ENCODE assay signal across 1 cellular context in genomic region chr6:13574149-13574570, GRCh38.
TF ChIP-seq lines count a peak whose summit lies in the region.

No MANE protein-coding gene starts in this region.

TF ChIP-seq in HCT116, 20 proteins besides CTCF, POLR2A, EP300 and RAD21 (continued from another document):
- no peak for TF ChIP-seq REST (IDR thresholded peaks at IDR 0.05; ENCODE audit: low read depth)
- TF ChIP-seq MAX (IDR thresholded peaks at IDR 0.05): no peak
- TF ChIP-seq ATF3 (IDR thresholded peaks at IDR 0.05): no peak
- TF ChIP-seq SRF (IDR thresholded peaks at IDR 0.05; ENCODE audit: low read depth): no peak
- no peak for TF ChIP-seq JUND (IDR thresholded peaks at IDR 0.05)
- TF ChIP-seq CEBPB (IDR thresholded peaks at IDR 0.05; ENCODE audit: low read depth): no peak
- peak; percentile 36 for TF ChIP-seq TCF7L2 (IDR thresholded peaks at IDR 0.05; ENCODE audit: borderline replicate concordance, extremely low read depth, insufficient read depth, insufficient read length)
- TF ChIP-seq YY1 (IDR thresholded peaks at IDR 0.05; ENCODE audit: extremely low read depth, insufficient replicate concordance, low read depth, low read length): no peak
- peak; percentile 92 for TF ChIP-seq ZBTB33 (IDR thresholded peaks at IDR 0.05; ENCODE audit: extremely low read depth, insufficient replicate concordance, low read length)
